In genomic region chr17:57408064-57408811, GRCh38 we compare ENCODE assay signal across 8 cellular contexts.
DNase-seq lines count a peak whose midpoint lies in the region; ATAC-seq, FAIRE-seq and TF ChIP-seq lines count a peak whose summit lies in the region.

No MANE protein-coding gene starts in this region.

- H3K9ac ChIP-seq in HepG2 (ENCODE audit: insufficient read depth, low read depth, low read length) (peak overlapping the region; percentile 81), HUES6 (ENCODE audit: low read length) (no peak overlapping the region)

- H3K27me3 ChIP-seq in HepG2 (ENCODE audit: control insufficient read depth in 1 of 2, insufficient read depth in 2 of 2, low read length in 2 of 2) (no peaks in the 10 kb centered on the region), right lobe of liver (no peaks in the 10 kb centered on the region), HUES6 (ENCODE audit: control insufficient read depth, insufficient read depth, low read length) (no peaks in the 10 kb centered on the region), spleen (replicated peaks in 1 of 7) (no peaks in the 10 kb centered on the region), osteoblast (ENCODE audit: insufficient read depth, low read length) (no peaks in the 10 kb centered on the region), small intestine (ENCODE audit: control insufficient read depth in 2 of 2, insufficient read depth in 2 of 2, low read length in 2 of 2) (no peaks in the 10 kb centered on the region)

- TF ChIP-seq EP300 in HepG2 (IDR thresholded peaks at IDR 0.05; ENCODE audit: low read depth in 2 of 2, low read length in 2 of 2) = peak in 1 of 2 experiments; percentile 41; a peak in 1 of 4 replicates
- TF ChIP-seq EP300 in HepG2 (CRISPR knock-in tag; IDR thresholded peaks at IDR 0.05; ENCODE audit: borderline replicate concordance) = peak; percentile 50; the same call in 1 of the 2 replicates

- peak overlapping the region; percentile 26 to 57 (median 51) for H3K4me3 ChIP-seq in HepG2 (replicated peaks in 1 of 3; ENCODE audit: insufficient read depth in 1 of 3, low read depth in 2 of 3, low read length in 3 of 3)
- no peak overlapping the region for H3K4me3 ChIP-seq in right lobe of liver
- H3K4me3 ChIP-seq in HUES6 (ENCODE audit: low read depth, low read length) = no peak overlapping the region
- no peak overlapping the region for H3K4me3 ChIP-seq in spleen
- H3K4me3 ChIP-seq in osteoblast (ENCODE audit: insufficient read depth, low read length) = no peak overlapping the region
- no peak overlapping the region for H3K4me3 ChIP-seq in small intestine (ENCODE audit: low read depth in 1 of 2, low read length in 2 of 2)

- TF ChIP-seq POLR2A in HepG2 (IDR thresholded peaks at IDR 0.05; ENCODE audit: insufficient read depth in 1 of 2, low read depth in 2 of 2, low read length in 2 of 2) = peak in 1 of 2 experiments; percentile 39; a peak in 1 of 4 replicates
- TF ChIP-seq POLR2A in right lobe of liver (IDR thresholded peaks at IDR 0.05) = no peak
- TF ChIP-seq POLR2A in spleen (IDR thresholded peaks at IDR 0.05) = no peak

- CTCF ChIA-PET in HepG2 (lab: Yijun Ruan, JAX; ENCODE audit: low intra/inter-chr PET ratio, low total read pairs) = interaction anchor here (1.4 to 2.3 kb wide), 2 partner anchors 32 to 165 kb away, joined by 4 to 10 read pairs; no protein-coding TSS in a partner anchor

- FAIRE-seq in HepG2 (lab: Jason Lieb, UNC) = peak; percentile 57
- no peak for FAIRE-seq in small intestine (lab: Jason Lieb, UNC)

- peak overlapping the region; percentile 48 for H3K27ac Mint-ChIP-seq in T-helper 2 cell treated with Interferon-gamma antibody and Interleukin-4, amounts not matched to agents 5 μg/mL and 100 μg/mL, for 36 hours

- no peaks in the 10 kb centered on the region for H3K27me3 Mint-ChIP-seq in T-helper 2 cell treated with Interferon-gamma antibody and Interleukin-4, amounts not matched to agents 5 μg/mL and 100 μg/mL, for 36 hours (ENCODE audit: low read depth)

- WGBS in HepG2 (ENCODE audit: low lambda C conversion rate) = 8% methylated on average over 13 of the region's 13 CpGs
- 47% methylated on average over 7 of the region's 13 CpGs for WGBS in right lobe of liver (ENCODE audit: insufficient coverage, low coverage, low lambda C conversion rate, missing lambda C conversion rate)
- WGBS in spleen, 5 donors = 33 to 62% (median 43%) methylated on average over 13 of the region's 13 CpGs
- 53 to 84% (median 77%) methylated on average over 13 of the region's 13 CpGs for WGBS in small intestine, 3 donors

- ATAC-seq in HepG2 (peak; percentile 27), right lobe of liver (no peak)

- no peaks in the 10 kb centered on the region for H3K9me3 Mint-ChIP-seq in T-helper 2 cell treated with Interferon-gamma antibody and Interleukin-4, amounts not matched to agents 5 μg/mL and 100 μg/mL, for 36 hours

- peaks cover 100% of the 10 kb centered on the region for H3K4me1 ChIP-seq in HepG2 (ENCODE audit: insufficient read depth, low read length)
- no peaks in the 10 kb centered on the region for H3K4me1 ChIP-seq in right lobe of liver
- peaks cover 43% of the 10 kb centered on the region for H3K4me1 ChIP-seq in HUES6 (ENCODE audit: control insufficient read depth, insufficient read depth, low read length)
- peaks cover 6 to 33% (median 18%) of the 10 kb centered on the region in 6 donors for H3K4me1 ChIP-seq in spleen
- H3K4me1 ChIP-seq in osteoblast (ENCODE audit: insufficient read depth, low read length) = no peaks in the 10 kb centered on the region
- H3K4me1 ChIP-seq in small intestine (ENCODE audit: control insufficient read depth in 2 of 2, insufficient read depth in 1 of 2, low read depth in 1 of 2, low read length in 1 of 2) = peaks cover 0 to 12% of the 10 kb centered on the region in 2 donors

- H2AFZ ChIP-seq in HepG2 (ENCODE audit: low read length) = no peak overlapping the region
- no peak overlapping the region for H2AFZ ChIP-seq in osteoblast (ENCODE audit: low read length)

- H3K36me3 Mint-ChIP-seq in T-helper 2 cell treated with Interferon-gamma antibody and Interleukin-4, amounts not matched to agents 5 μg/mL and 100 μg/mL, for 36 hours (ENCODE audit: low read depth) = peaks cover 11% of the 10 kb centered on the region

- H3K36me3 ChIP-seq in HepG2 (replicated peaks in 1 of 2; ENCODE audit: control insufficient read depth in 1 of 2, insufficient read depth in 2 of 2, low read length in 2 of 2) (peaks cover 7 to 23% of the 10 kb centered on the region in 2 experiments; a peak in 4 of 5 replicates), right lobe of liver (no peaks in the 10 kb centered on the region), HUES6 (ENCODE audit: control insufficient read depth, insufficient read depth, low read length) (no peaks in the 10 kb centered on the region), spleen (peaks cover 0 to 30% (median 0%) of the 10 kb centered on the region in 6 donors), osteoblast (ENCODE audit: insufficient read depth, low read length) (no peaks in the 10 kb centered on the region), small intestine (ENCODE audit: control insufficient read depth in 2 of 2, insufficient read depth in 2 of 2, low read length in 2 of 2) (no peaks in the 10 kb centered on the region)

- intact Hi-C loops in HepG2 (cut with micrococcal nuclease; ENCODE audit: unreplicated experiment) (loop anchor here (5.0 to 10.0 kb wide), 2 partner anchors 123 to 166 kb away; no protein-coding TSS in a partner anchor), right lobe of liver (cut with DNase I) (no loop called here), spleen (cut with DNase I; ENCODE audit: low total_unique reads) (no loop called here)

- peaks cover 34% of the 10 kb centered on the region for H3K79me2 ChIP-seq in HepG2 (ENCODE audit: insufficient read depth, low read length)
- H3K79me2 ChIP-seq in osteoblast (ENCODE audit: insufficient read depth, low read length) = no peaks in the 10 kb centered on the region

- TSS peak; percentile 69 for BruUV-seq in HepG2 (replicated peaks; lab: Mats Ljungman, UMichigan)

- peak overlapping the region; percentile 96 for H3K27ac ChIP-seq in HepG2 (ENCODE audit: extremely low read length, insufficient read depth, low read length)
- H3K27ac ChIP-seq in right lobe of liver = no peak overlapping the region
- peak overlapping the region; percentile 7; the same call in 1 of the 2 replicates for H3K27ac ChIP-seq in HUES6 (ENCODE audit: low read depth, low read length)
- H3K27ac ChIP-seq in spleen = peak overlapping the region in 4 of 8 donors; percentile 2 to 57 (median 39)
- no peak overlapping the region for H3K27ac ChIP-seq in osteoblast (ENCODE audit: low read depth, low read length)
- H3K27ac ChIP-seq in small intestine (ENCODE audit: low read depth in 1 of 2, low read length in 1 of 2) = peak overlapping the region in 1 of 2 donors; percentile 46

- H3K9me3 ChIP-seq in HepG2 (ENCODE audit: low read length) (no peaks in the 10 kb centered on the region), right lobe of liver (no peaks in the 10 kb centered on the region), HUES6 (ENCODE audit: control insufficient read depth, insufficient read depth, low read depth, low read length) (no peaks in the 10 kb centered on the region), spleen (no peaks in the 10 kb centered on the region), osteoblast (ENCODE audit: low read depth, low read length) (no peaks in the 10 kb centered on the region), small intestine (ENCODE audit: control insufficient read depth, low read depth) (no peaks in the 10 kb centered on the region)

- H3K4me1 Mint-ChIP-seq in T-helper 2 cell treated with Interferon-gamma antibody and Interleukin-4, amounts not matched to agents 5 μg/mL and 100 μg/mL, for 36 hours (ENCODE audit: low read depth) = peaks cover 38% of the 10 kb centered on the region

- TF ChIP-seq CTCF in HepG2 (CRISPR knock-in tag; IDR thresholded peaks at IDR 0.05) (no peak), right lobe of liver (IDR thresholded peaks at IDR 0.05) (no peak), spleen (IDR thresholded peaks at IDR 0.05 in 8 of 11, conservative IDR thresholded peaks at IDR 0.05 in 3 of 11) (no peak), osteoblast (IDR thresholded peaks at IDR 0.05; ENCODE audit: extremely low read depth, low read depth, low read length) (no peak)

- H4K20me1 ChIP-seq in HepG2 (ENCODE audit: insufficient read depth, low read length) (no peaks in the 10 kb centered on the region), osteoblast (ENCODE audit: insufficient read depth, low read length) (no peaks in the 10 kb centered on the region)

- POLR2A ChIA-PET in HepG2 (lab: Yijun Ruan, JAX) = interaction anchor here (0.6 to 3.3 kb wide), 22 partner anchors 11 to 320 kb away, joined by 3 to 24 read pairs (median 5); partner anchors contain the start of gene MSI2

- TF ChIP-seq RAD21 in HepG2 (CRISPR knock-in tag; IDR thresholded peaks at IDR 0.05) = no peak

- H3K4me2 ChIP-seq in HepG2 (ENCODE audit: low read depth, low read length) = peak overlapping the region; percentile 95
- no peak overlapping the region for H3K4me2 ChIP-seq in osteoblast (ENCODE audit: insufficient read depth, low read length)

- DNase-seq in HepG2 (ENCODE audit: low spot score) (peak; percentile 86), right lobe of liver (no peak), kidney tubule cell (ENCODE audit: low spot score) (peak; percentile 68), spleen (no peak), osteoblast (ENCODE audit: insufficient read length, low spot score, missing footprints) (no peak), small intestine (no peak)
- no peak for DNase-seq in T-helper 2 cell treated with Interferon-gamma antibody and Interleukin-4, amounts not matched to agents 5 μg/mL and 100 μg/mL, for 36 hours (ENCODE audit: low spot score)

- in situ Hi-C loops in HepG2 (cut with HindIII; ENCODE audit: extremely low pct_ligation_motif_present, low pct_unique_long_range_greater_than_20kb) = no loop called here

- peak overlapping the region; percentile 7 for H3K4me3 Mint-ChIP-seq in T-helper 2 cell treated with Interferon-gamma antibody and Interleukin-4, amounts not matched to agents 5 μg/mL and 100 μg/mL, for 36 hours

Comparison
In these comparisons a context has a peak if more than half of its experiments do, and no peak if none do; other contexts are left out.
1. DNase-seq: peak in HepG2 (single experiment) and kidney tubule cell (single experiment); none in right lobe of liver (0 of 3), T-helper 2 cell treated with Interferon-gamma antibody and Interleukin-4, amounts not matched to agents 5 μg/mL and 100 μg/mL, for 36 hours (single experiment), spleen (single experiment), osteoblast (single experiment) and small intestine (single experiment).
2. H3K27ac ChIP-seq: peak in HepG2 (single experiment) and HUES6 (single experiment); none in right lobe of liver (0 of 3) and osteoblast (single experiment).
3. H3K4me3 ChIP-seq: peak in HepG2 (3 of 3); none in right lobe of liver (0 of 3), HUES6 (single experiment), spleen (0 of 8), osteoblast (single experiment) and small intestine (0 of 2).